ENCODE assay signal across 25 cellular contexts in the genomic region with DNA sequence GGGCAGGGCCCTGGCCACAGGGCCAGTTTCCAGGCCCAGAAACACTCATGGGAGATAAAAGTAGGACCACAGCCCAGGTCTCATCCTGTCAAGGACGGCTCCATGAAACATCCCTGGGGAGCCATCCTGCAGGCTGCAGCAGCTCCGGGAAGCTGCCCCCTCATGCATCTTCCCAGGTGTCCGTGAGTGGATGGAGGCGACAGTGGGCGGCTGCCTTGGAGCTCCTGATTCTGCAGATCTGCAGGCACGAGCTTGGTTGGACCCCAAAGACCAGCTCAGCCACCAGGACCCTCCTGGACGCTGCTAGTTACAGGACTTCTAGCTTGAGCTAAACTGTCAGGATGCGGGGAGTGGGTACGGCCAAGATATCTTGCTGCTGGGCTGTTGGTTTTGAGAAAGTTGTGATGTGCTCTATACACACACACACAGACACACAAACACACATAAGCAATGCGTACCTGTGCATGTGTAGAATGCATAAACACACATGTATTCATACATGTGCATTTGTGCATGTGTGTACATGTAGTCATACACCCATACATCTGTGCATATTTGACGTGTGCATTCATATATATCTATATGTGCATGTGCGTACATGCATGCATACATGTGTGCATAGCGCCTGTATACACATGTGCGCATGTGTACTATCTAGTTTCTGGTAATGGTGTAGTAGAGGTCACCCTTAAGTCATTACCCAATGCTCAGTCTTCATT.
"Had no signal": no experiment of that assay in that cellular context is flagged by ENCODE, and none has a peak within 500 bp of the region (broad histone marks: within the 10 kb centered on the region; RNA-seq: fewer than 3 reads in every experiment).

No MANE protein-coding gene starts in this region.

- H3K4me1 ChIP-seq: Peyer's patch had no signal

- H3K27ac ChIP-seq: brain microvascular endothelial cell, Peyer's patch had no signal

- DNase-seq: activated CD4-positive, alpha-beta T cell treated with anti-CD3 and anti-CD28 coated beads, Interleukin-2, amount 10 ng/mL, durations not matched to agents 24 days and 14 days; activated CD4-positive, alpha-beta T cell treated with anti-CD3 and anti-CD28 coated beads, Interleukin-2, amount 50 U/mL, for 4 hours; activated CD8-positive, alpha-beta T cell treated with anti-CD3 and anti-CD28 coated beads for 36 hours; activated gamma-delta T cell; activated naive CD4-positive, alpha-beta T cell treated with Interleukin-2 at 50 U/mL for 16 hours; activated naive CD8-positive, alpha-beta T cell treated with anti-CD3 and anti-CD28 coated beads, Interleukin-2, amount 50 U/mL, for 24 hours; activated T-cell treated with anti-CD3 and anti-CD28 coated beads, Interleukin-2, amount 50 U/mL, for 24 hours; anterior cingulate cortex; brain microvascular endothelial cell; central memory CD4-positive, alpha-beta T cell; NCI-H1092 treated with DMSO at 0.1 percent for 48 hours; NCI-H1417; NCI-H146; NCI-H187; NCI-H2029 treated with DMSO at 0.1 percent for 48 hours; NCI-H2107; NCI-H2171; NCI-H510A; NCI-H526; NCI-H748 treated with DMSO at 0.1 percent for 48 hours; NK-92 treated with Interleukin-12 subunit alpha and Interleukin-12 subunit beta, amount 100 ng/mL, for 24 hours; PC-3; Right ventricle myocardium superior had no signal

- ATAC-seq: activated CD8-positive, alpha-beta T cell treated with anti-CD3 and anti-CD28 coated beads for 36 hours; activated naive CD8-positive, alpha-beta T cell treated with anti-CD3 and anti-CD28 coated beads, Interleukin-2, amount 50 U/mL, for 24 hours; PC-3 had no signal

- FAIRE-seq: TTC549 had no signal

- H3K4me3 ChIP-seq: Peyer's patch had no signal

- H3K27me3 ChIP-seq: brain microvascular endothelial cell, Peyer's patch had no signal

- H3K9me3 ChIP-seq: Peyer's patch had no signal

- H3K36me3 ChIP-seq: brain microvascular endothelial cell, Peyer's patch had no signal
